ENCODE assay signal across 10 cellular contexts in the genomic region with DNA sequence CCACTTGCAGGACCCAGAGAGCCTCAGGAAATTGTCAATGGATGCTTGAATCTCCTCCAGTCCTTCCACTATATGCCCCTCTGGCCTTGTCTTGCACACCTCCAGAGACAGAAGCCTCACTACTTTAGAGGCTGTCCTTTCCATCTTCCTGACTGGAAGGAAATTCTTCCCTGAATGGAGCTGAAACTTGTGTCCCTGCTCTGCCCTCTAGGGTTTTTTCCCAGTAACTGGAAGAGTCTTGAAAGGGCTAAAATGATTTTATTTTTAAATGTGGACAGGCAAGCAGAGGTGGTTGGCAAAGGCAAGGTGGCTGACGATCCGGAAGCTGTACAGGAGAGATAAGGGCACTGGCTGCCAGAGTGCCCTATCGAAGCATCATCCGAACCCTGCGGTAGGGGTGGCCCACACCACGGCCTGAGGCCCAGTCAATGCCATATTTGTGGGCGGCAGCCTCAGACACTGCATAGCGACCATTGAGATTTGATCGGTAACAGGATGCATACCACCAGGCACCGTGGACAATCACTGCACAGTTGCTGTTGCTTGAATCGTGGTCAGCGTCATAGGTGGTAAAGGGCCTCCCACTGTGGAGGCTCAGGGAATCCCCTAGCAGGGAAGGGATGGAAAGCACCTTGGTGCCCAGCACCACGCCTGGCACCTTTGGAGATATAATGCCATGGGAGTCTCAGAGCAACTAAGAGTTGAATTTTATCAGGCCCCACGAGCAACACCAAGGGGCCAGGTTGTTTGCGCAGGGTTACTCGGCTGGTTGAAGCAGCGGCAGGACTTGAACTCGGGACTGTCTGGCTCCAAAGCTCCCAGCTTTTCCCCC. TPM values are rescaled to one million over a fixed set of nuclear protein-coding genes. Genes with fewer than 3 reads are reported as not detected.
DNase-seq lines count a peak whose midpoint lies in the region; ATAC-seq and TF ChIP-seq lines count a peak whose summit lies in the region.
"Had no signal": no experiment of that assay in that cellular context is flagged by ENCODE, and none has a peak within 500 bp of the region (broad histone marks: within the 10 kb centered on the region; RNA-seq: fewer than 3 reads in every experiment).

No MANE protein-coding gene starts in this region.

- H3K27ac Mint-ChIP-seq in naive B cell = peak overlapping the region in 5 of 6 donors; percentile 19 to 92 (median 54)

- DNase-seq in CD1c-positive myeloid dendritic cell (ENCODE audit: extremely low spot score) (peak; percentile 15), HuH-7 (ENCODE audit: low spot score) (peak; percentile 39), breast epithelium (ENCODE audit: low spot score in 2 of 2) (no peak), naive B cell (no peak), HuH-7.5 (ENCODE audit: low spot score) (no peak), mucosa of descending colon (no peak), NCI-H1092 (lab: John Stamatoyannopoulos, UW) (no peak), NOMO-1 (lab: John Stamatoyannopoulos, UW; ENCODE audit: unreplicated experiment in 2 of 2) (no peak)
- DNase-seq: activated CD8-positive, alpha-beta memory T cell treated with anti-CD3 and anti-CD28 coated beads, Interleukin-2, amount 50 U/mL, for 4 hours; Karpas-422 had no signal

- ATAC-seq in naive B cell (ENCODE audit: low read depth in 2 of 2) = peak; percentile 6 to 12
- ATAC-seq in mucosa of descending colon = no peak

- H3K36me3 ChIP-seq in breast epithelium (no peaks in the 10 kb centered on the region), mucosa of descending colon (ENCODE audit: low read depth) (no peaks in the 10 kb centered on the region)

- H3K27me3 ChIP-seq in breast epithelium = no peaks in the 10 kb centered on the region

- H3K4me1 ChIP-seq in breast epithelium (peaks cover 5 to 33% of the 10 kb centered on the region in 2 donors), mucosa of descending colon (ENCODE audit: low read depth) (peaks cover 7% of the 10 kb centered on the region)

- no peak for TF ChIP-seq CTCF in breast epithelium (IDR thresholded peaks at IDR 0.05)
- no peak for TF ChIP-seq CTCF in mucosa of descending colon (IDR thresholded peaks at IDR 0.05)

- H3K4me3 ChIP-seq in breast epithelium = no peak overlapping the region
- no peak overlapping the region for H3K4me3 ChIP-seq in mucosa of descending colon

- peak overlapping the region; percentile 70 to 73 for H3K27ac ChIP-seq in breast epithelium

- no peaks in the 10 kb centered on the region for H3K9me3 ChIP-seq in breast epithelium
- H3K9me3 ChIP-seq in mucosa of descending colon = no peaks in the 10 kb centered on the region

- no peaks in the 10 kb centered on the region for H3K27me3 Mint-ChIP-seq in naive B cell

- H3K36me3 Mint-ChIP-seq in naive B cell = no peaks in the 10 kb centered on the region

- intact Hi-C loops in breast epithelium (cut with DNase I; ENCODE audit: low total_unique reads) = loop anchor here (10.0 kb wide), 1 partner anchor 64 kb away; no protein-coding TSS in a partner anchor
- intact Hi-C loops in mucosa of descending colon (cut with DNase I, micrococcal nuclease) = no loop called here

- peak overlapping the region; percentile 32 to 90 (median 78) for H3K4me3 Mint-ChIP-seq in naive B cell

- peaks cover 42 to 70% (median 59%) of the 10 kb centered on the region in 3 donors for H3K4me1 Mint-ChIP-seq in naive B cell

- no peak for TF ChIP-seq POLR2A in breast epithelium (IDR thresholded peaks at IDR 0.05)

- H3K9me3 Mint-ChIP-seq in naive B cell = no peaks in the 10 kb centered on the region

RNA-seq across cellular contexts. Expression of a gene that starts 2.3 kb away (rescaled TPM):
- total RNA-seq in breast epithelium (10 to 100 TPM; 29.4 to 67.5 (median 52.0) TPM), mucosa of descending colon (10 to 100 TPM; 18.5 to 38.5 (median 28.5) TPM)
- 1 to 10 TPM in 4 of 6 donors, under 1 TPM in 1, not detected in 1; 0.80 to 2.7 (median 2.0) TPM for polyA plus RNA-seq in naive B cell (ENCODE audit: low read depth in 6 of 6)

RNA-seq across cellular contexts. Expression of a gene that starts 5.5 kb away (rescaled TPM):
- total RNA-seq in breast epithelium = 10 to 100 TPM in 1 of 3 donors, 1 to 10 TPM in 2; 6.0 to 10.5 (median 7.4) TPM
- polyA plus RNA-seq in naive B cell (ENCODE audit: low read depth in 6 of 6) = not detected
- under 1 TPM in 2 of 3 donors, not detected in 1; 0.60 to 0.79 TPM for total RNA-seq in mucosa of descending colon

RNA-seq across cellular contexts. Expression of a gene that starts 14.0 kb away (rescaled TPM):
- 1 to 10 TPM in 1 of 3 donors, under 1 TPM in 1, not detected in 1; 0.66 to 5.3 TPM for total RNA-seq in breast epithelium
- not detected for polyA plus RNA-seq in naive B cell (ENCODE audit: low read depth in 6 of 6)
- total RNA-seq in mucosa of descending colon = 1 to 10 TPM in 1 of 3 donors, under 1 TPM in 2; 0.29 to 1.3 (median 0.51) TPM

RNA-seq across cellular contexts. Expression of a gene that starts 23.3 kb away (rescaled TPM):
- under 1 TPM in 2 of 3 donors, not detected in 1; 0.16 to 0.66 TPM for total RNA-seq in breast epithelium
- under 1 TPM in 4 of 6 donors, not detected in 2; 0.12 to 0.64 (median 0.35) TPM for polyA plus RNA-seq in naive B cell (ENCODE audit: low read depth in 6 of 6)
- under 1 TPM in 1 of 3 donors, not detected in 2; 0.14 TPM for total RNA-seq in mucosa of descending colon

RNA-seq across cellular contexts. Expression of a gene that starts 27.3 kb away (rescaled TPM):
- total RNA-seq in breast epithelium (10 to 100 TPM in 2 of 3 donors, under 1 TPM in 1; 0.96 to 33.1 (median 22.3) TPM), mucosa of descending colon (1 to 10 TPM; 4.2 to 9.7 (median 8.7) TPM)
- polyA plus RNA-seq in naive B cell (ENCODE audit: low read depth in 6 of 6) = 100 to 1,000 TPM in 1 of 6 donors, 10 to 100 TPM in 5; 63.3 to 110 (median 79.9) TPM

Comparison
In these comparisons a context has a peak if more than half of its experiments do, and no peak if none do; other contexts are left out.
1. DNase-seq: peak in CD1c-positive myeloid dendritic cell (single experiment) and HuH-7 (single experiment); none in breast epithelium (0 of 2), naive B cell (single experiment), HuH-7.5 (single experiment), mucosa of descending colon (0 of 3), NCI-H1092 (single experiment) and NOMO-1 (0 of 2).